ENCODE assay signal across 9 cellular contexts in genomic region chr17:42312285-42313130, GRCh38. TPM values are rescaled to one million over a fixed set of nuclear protein-coding genes. Genes with fewer than 3 reads are reported as not detected.
DNase-seq lines count a peak whose midpoint lies in the region; ATAC-seq, FAIRE-seq and TF ChIP-seq lines count a peak whose summit lies in the region.
"Had no signal": no experiment of that assay in that cellular context is flagged by ENCODE, and none has a peak within 500 bp of the region (broad histone marks: within the 10 kb centered on the region; RNA-seq: fewer than 3 reads in every experiment).

No MANE protein-coding gene starts in this region.

- ATAC-seq in activated naive CD4-positive, alpha-beta T cell treated with anti-CD3 and anti-CD28 coated beads, Interleukin-2, amount 50 U/mL, for 72 hours, result peak; percentile 49 to 81
- ATAC-seq in pancreas, result peak; percentile 65 to 86 (median 80)
- no peak for ATAC-seq in GM21717 (IDR thresholded peaks at IDR 0.05; ENCODE audit: unreplicated experiment)

- H3K4me3 Mint-ChIP-seq in glutamatergic neuron (ENCODE audit: unreplicated experiment), result no peak overlapping the region

- TF ChIP-seq EP300 in tibial nerve (IDR thresholded peaks at IDR 0.05), result peak in 1 of 2 donors; percentile 72

- WGBS in HUES64, result 28% methylated on average over 50 of the region's 54 CpGs
- WGBS in pancreas, 2 donors, result 39 to 52% methylated on average over 50 to 54 of the region's 54 CpGs
- WGBS in tibial nerve, 2 donors, result 29% methylated on average over 35 to 50 of the region's 54 CpGs

- no peaks in the 10 kb centered on the region for H3K9me3 ChIP-seq in HUES64 (ENCODE audit: insufficient read depth, low read depth, low read length)
- no peaks in the 10 kb centered on the region for H3K9me3 ChIP-seq in SK-N-MC (ENCODE audit: low read depth, low read length)
- no peaks in the 10 kb centered on the region for H3K9me3 ChIP-seq in pancreas
- H3K9me3 ChIP-seq in tibial nerve, result no peaks in the 10 kb centered on the region

- peak overlapping the region; percentile 34 for H3K4me3 ChIP-seq in HUES64 (ENCODE audit: low read length)
- peak overlapping the region; percentile 79 for H3K4me3 ChIP-seq in SK-N-MC
- H3K4me3 ChIP-seq in pancreas, result no peak overlapping the region
- H3K4me3 ChIP-seq in tibial nerve, result peak overlapping the region in 3 of 4 donors; percentile 0 to 30 (median 13)

- DNase-seq in G401 (ENCODE audit: low spot score) (peak; percentile 68), SK-N-MC (ENCODE audit: low read depth, low spot score) (no peak), glutamatergic neuron (peak; percentile 90), pancreas (peak; percentile 69 to 90 (median 76)), tibial nerve (ENCODE audit: low spot score in 2 of 2) (peak; percentile 74 to 78)
- DNase-seq in activated naive CD4-positive, alpha-beta T cell treated with anti-CD3 and anti-CD28 coated beads, Interleukin-2, amount 50 U/mL, for 72 hours (ENCODE audit: low spot score in 2 of 2), result peak; percentile 82 to 85

- TF ChIP-seq POLR2A in tibial nerve (IDR thresholded peaks at IDR 0.05), result no peak

- H3K9me3 Mint-ChIP-seq in activated naive CD4-positive, alpha-beta T cell treated with anti-CD3 and anti-CD28 coated beads, Interleukin-2, amount 50 U/mL, for 72 hours, result no peaks in the 10 kb centered on the region
- H3K9me3 Mint-ChIP-seq in glutamatergic neuron (ENCODE audit: unreplicated experiment), result peaks cover 2% of the 10 kb centered on the region

- H3K27me3 ChIP-seq in HUES64 (ENCODE audit: insufficient read depth, low read length) (no peaks in the 10 kb centered on the region), pancreas (no peaks in the 10 kb centered on the region), tibial nerve (no peaks in the 10 kb centered on the region)

- peaks cover 20 to 51% of the 10 kb centered on the region in 2 donors for H3K36me3 Mint-ChIP-seq in activated naive CD4-positive, alpha-beta T cell treated with anti-CD3 and anti-CD28 coated beads, Interleukin-2, amount 50 U/mL, for 72 hours
- H3K36me3 Mint-ChIP-seq in glutamatergic neuron (ENCODE audit: unreplicated experiment), result no peaks in the 10 kb centered on the region

- in situ Hi-C loops in G401 (cut with HindIII; ENCODE audit: low sequenced_read_pairs), result loop anchor here (25.0 kb wide), 1 partner anchor 100 kb away; no protein-coding TSS in a partner anchor

- peak overlapping the region; percentile 40; the same call in 1 of the 2 replicates for H3K9ac ChIP-seq in HUES64 (ENCODE audit: low read depth, low read length)
- H3K9ac ChIP-seq in SK-N-MC (ENCODE audit: insufficient read length), result no peak overlapping the region

- H3K27ac ChIP-seq in HUES64 (ENCODE audit: low read depth, low read length) (peak overlapping the region; percentile 37; the same call in 1 of the 2 replicates), SK-N-MC (peak overlapping the region; percentile 70), pancreas (peak overlapping the region in 2 of 4 donors; percentile 33 to 44), tibial nerve (peak overlapping the region; percentile 78 to 90 (median 86))

- H3K27ac Mint-ChIP-seq in activated naive CD4-positive, alpha-beta T cell treated with anti-CD3 and anti-CD28 coated beads, Interleukin-2, amount 50 U/mL, for 72 hours, result peak overlapping the region; percentile 71 to 97
- H3K27ac Mint-ChIP-seq in glutamatergic neuron (ENCODE audit: unreplicated experiment), result peak overlapping the region; percentile 89

- intact Hi-C loops in pancreas (cut with DNase I), result loop anchor here in 1 of 3 donors (10.0 kb wide), 1 partner anchor 212 kb away; no protein-coding TSS in a partner anchor

- H3K27me3 Mint-ChIP-seq in glutamatergic neuron (ENCODE audit: unreplicated experiment), result peaks cover 4% of the 10 kb centered on the region

- H3K36me3 ChIP-seq in HUES64 (ENCODE audit: insufficient read depth, low read length), result peaks cover 36% of the 10 kb centered on the region
- peaks cover 9% of the 10 kb centered on the region; the same call in 1 of the 2 replicates for H3K36me3 ChIP-seq in SK-N-MC (ENCODE audit: insufficient read depth, low read length)
- peaks cover 14 to 47% (median 15%) of the 10 kb centered on the region in 3 donors for H3K36me3 ChIP-seq in pancreas
- peaks cover 0 to 80% (median 24%) of the 10 kb centered on the region in 3 donors for H3K36me3 ChIP-seq in tibial nerve

- TF ChIP-seq CTCF in glutamatergic neuron (IDR thresholded peaks at IDR 0.05; ENCODE audit: partially characterized antibody, unreplicated experiment), result peak; percentile 41
- TF ChIP-seq CTCF in pancreas (IDR thresholded peaks at IDR 0.05), result peak in 3 of 4 donors; percentile 14 to 24 (median 19)
- peak; percentile 68 to 91 (median 73) for TF ChIP-seq CTCF in tibial nerve (IDR thresholded peaks at IDR 0.05)

- H3K4me1 ChIP-seq in HUES64 (ENCODE audit: insufficient read depth, low read length) (peaks cover 24% of the 10 kb centered on the region), pancreas (peaks cover 0 to 1% (median 0%) of the 10 kb centered on the region in 3 donors), tibial nerve (peaks cover 0 to 60% (median 25%) of the 10 kb centered on the region in 4 donors)

- peaks cover 29% of the 10 kb centered on the region for H3K4me1 Mint-ChIP-seq in glutamatergic neuron (ENCODE audit: low read depth, unreplicated experiment)

- FAIRE-seq in pancreas (lab: Jason Lieb, UNC), result no peak
- FAIRE-seq: islet of Langerhans had no signal

RNA-seq across cellular contexts. Expression of gene STAT5A, which starts 24.2 kb away (rescaled TPM):
- 0.18 and 0.31 TPM in 2 replicates for total RNA-seq in G401 (2014; rRNA removed; shearing (Covaris generic))
- polyA plus RNA-seq in HUES64 (2013, experiment 1 of 2), result 2.1 TPM
- polyA plus RNA-seq in HUES64 (2013, experiment 2 of 2), result 5.0 TPM
- 100 to 1,000 TPM; 171 to 177 TPM for total RNA-seq in activated naive CD4-positive, alpha-beta T cell treated with anti-CD3 and anti-CD28 coated beads, Interleukin-2, amount 50 U/mL, for 72 hours
- total RNA-seq in glutamatergic neuron (ENCODE audit: unreplicated experiment) (3.4 TPM), pancreas (10 to 100 TPM; 13.1 to 19.8 (median 15.4) TPM), tibial nerve (100 to 1,000 TPM in 3 of 4 donors, 10 to 100 TPM in 1; 95.2 to 150 (median 127) TPM)
- polyA plus RNA-seq in pancreas, result 10 to 100 TPM; 10.5 to 12.6 TPM

RNA-seq across cellular contexts. Expression of gene STAT5B, which starts 36.3 kb away (rescaled TPM):
- 10.4 and 15.8 TPM in 2 replicates for total RNA-seq in G401 (2014; rRNA removed; shearing (Covaris generic))
- polyA plus RNA-seq in HUES64 (2013, experiment 1 of 2), result 23.0 TPM
- polyA plus RNA-seq in HUES64 (2013, experiment 2 of 2), result 27.8 TPM
- 100 to 1,000 TPM; 117 to 207 TPM for total RNA-seq in activated naive CD4-positive, alpha-beta T cell treated with anti-CD3 and anti-CD28 coated beads, Interleukin-2, amount 50 U/mL, for 72 hours
- 31.9 TPM for total RNA-seq in glutamatergic neuron (ENCODE audit: unreplicated experiment)
- 10 to 100 TPM; 22.6 to 27.5 (median 24.2) TPM for total RNA-seq in pancreas
- polyA plus RNA-seq in pancreas, result 10 to 100 TPM; 17.9 to 24.3 TPM
- 100 to 1,000 TPM in 3 of 4 donors, 10 to 100 TPM in 1; 96.8 to 117 (median 104) TPM for total RNA-seq in tibial nerve

Comparison
In these comparisons a context has a peak if more than half of its experiments do, and no peak if none do; other contexts are left out.
1. H3K4me3 ChIP-seq: peak in HUES64 (single experiment), SK-N-MC (single experiment) and tibial nerve (3 of 4); none in pancreas (0 of 4).
2. CTCF ChIP-seq: peak in every context shown above with its lines; median percentile 73 in tibial nerve; 41 in glutamatergic neuron; 19 in pancreas.
3. RNA of gene STAT5A, which starts 24.2 kb away (total RNA-seq): 171 to 177 TPM in activated naive CD4-positive, alpha-beta T cell treated with anti-CD3 and anti-CD28 coated beads, Interleukin-2, amount 50 U/mL, for 72 hours and 95.2 to 150 TPM in tibial nerve; 13.1 to 19.8 TPM in pancreas, 3.4 TPM in glutamatergic neuron (single experiment) and 0.18 to 0.31 TPM in G401; every median in the first group is over 4 times any median in the second.